17 cellular contexts compared by ENCODE assay signal in genomic region chr10:31953080-31953479, GRCh38.
"Had no signal": no experiment of that assay in that cellular context is flagged by ENCODE, and none has a peak within 500 bp of the region (broad histone marks: within the 10 kb centered on the region; RNA-seq: fewer than 3 reads in every experiment).

No MANE protein-coding gene starts in this region.

- H3K4me1 ChIP-seq: foreskin keratinocyte, neural progenitor cell had no signal

- H3K27ac ChIP-seq: esophagus squamous epithelium, foreskin keratinocyte, neural progenitor cell, pancreas had no signal

- DNase-seq: esophagus squamous epithelium; left colon; left ventricle myocardium superior; mesenchymal stem cell; midbrain; nucleus accumbens; pancreas; right cardiac atrium; stimulated activated CD4-positive, alpha-beta T cell treated with anti-CD3 and anti-CD28 coated beads, Interleukin-2, amount 100 ng/mL, for 48 hours; stimulated activated naive CD4-positive, alpha-beta T cell treated with Interleukin-2 at 50 U/mL for 16 hours; trophoblast cell had no signal

- H3K27me3 ChIP-seq: esophagus squamous epithelium, foreskin keratinocyte, hepatocyte, neural progenitor cell, pancreas had no signal

- H3K79me2 ChIP-seq: hepatocyte had no signal

- H3K36me3 ChIP-seq: esophagus squamous epithelium, neural progenitor cell, pancreas had no signal

- H3K9me3 ChIP-seq: esophagus squamous epithelium, pancreas had no signal

- H3K4me3 ChIP-seq: esophagus squamous epithelium, hepatocyte, lung, neural progenitor cell, pancreas, smooth muscle cell had no signal

- ATAC-seq: foreskin keratinocyte; left colon; left ventricle myocardium superior; natural killer cell treated with Interleukin-12 subunit alpha and Interleukin-12 subunit beta and Interleukin-15 and Interleukin-18, amount 100 ng/mL, for 72 hours; pancreas; right cardiac atrium had no signal

- H3K4me2 ChIP-seq: hepatocyte, neural progenitor cell, smooth muscle cell had no signal

- H3K9ac ChIP-seq: neural progenitor cell had no signal

- H2AFZ ChIP-seq: hepatocyte, neural progenitor cell had no signal
